1 cellular context compared by ENCODE assay signal in genomic region chr9:116693233-116693731, GRCh38.
A peak's percentile ranks its signal among the peaks of the same experiment; 100 is the strongest.
TF ChIP-seq lines count a peak whose summit lies in the region.

No MANE protein-coding gene starts in this region.

TF ChIP-seq in GM12878, 131 proteins besides CTCF, POLR2A, EP300 and RAD21 (continued from another document):
- no peak for TF ChIP-seq ZBTB11 (CRISPR knock-in tag; IDR thresholded peaks at IDR 0.05)
- no peak for TF ChIP-seq NBN (IDR thresholded peaks at IDR 0.05)
- peak; percentile 50; the same call in 1 of the 2 replicates for TF ChIP-seq JUNB (IDR thresholded peaks at IDR 0.05)
- TF ChIP-seq MYC (IDR thresholded peaks at IDR 0.05; ENCODE audit: insufficient read depth, insufficient read length, insufficient replicate concordance, low read length, severe bottlenecking) = no peak
- no peak for TF ChIP-seq ZNF274 (IDR thresholded peaks at IDR 0.05; ENCODE audit: insufficient read depth, insufficient read length)
